Comparison of ENCODE assay signal across 18 cellular contexts in the genomic region with DNA sequence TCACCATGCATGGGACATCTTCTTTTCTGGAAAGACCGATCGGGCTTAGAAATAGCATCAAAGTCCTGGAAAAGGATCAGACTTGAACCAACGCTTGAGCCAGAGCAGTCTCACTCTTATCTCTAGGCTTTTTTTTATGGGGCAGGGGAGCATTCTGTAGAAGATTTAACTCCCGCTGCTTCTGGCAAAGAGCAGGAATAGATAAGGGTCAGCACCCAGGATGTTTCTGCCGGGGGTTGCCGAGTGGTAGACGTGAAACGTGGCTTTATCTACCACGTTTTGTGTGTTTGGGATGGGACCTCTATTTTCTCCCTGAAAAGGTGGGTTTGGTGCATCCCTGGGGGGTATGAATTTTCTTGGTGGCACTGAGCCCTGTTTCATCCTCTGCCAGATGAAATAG.
"Had no signal": no experiment of that assay in that cellular context is flagged by ENCODE, and none has a peak within 500 bp of the region (broad histone marks: within the 10 kb centered on the region; RNA-seq: fewer than 3 reads in every experiment).

No MANE protein-coding gene starts in this region.

- H3K4me3 ChIP-seq: left ventricle myocardium inferior had no signal

- H3K36me3 ChIP-seq: neutrophil had no signal

- DNase-seq: activated CD4-positive, alpha-beta memory T cell treated with anti-CD3 and anti-CD28 coated beads, Interleukin-2, amount 10 ng/mL, durations not matched to agents 7 days and 5 days; activated CD4-positive, alpha-beta T cell treated with anti-CD3 and anti-CD28 coated beads for 48 hours; activated CD4-positive, CD25-positive, alpha-beta regulatory T cell; activated naive CD4-positive, alpha-beta T cell treated with anti-CD3 and anti-CD28 coated beads for 36 hours; activated T-cell treated with anti-CD3 and anti-CD28 coated beads, Interleukin-2, amount 50 U/mL, for 4 hours; aorta; brain microvascular endothelial cell; effector memory CD4-positive, alpha-beta T cell; foreskin keratinocyte; kidney; left ventricle myocardium inferior; mammary epithelial cell; naive thymus-derived CD4-positive, alpha-beta T cell; stimulated activated naive CD4-positive, alpha-beta T cell; T-cell; T-helper 9 cell had no signal

- H3K27me3 ChIP-seq: brain microvascular endothelial cell, foreskin keratinocyte had no signal

- FAIRE-seq: kidney had no signal

- H3K4me1 ChIP-seq: foreskin keratinocyte had no signal

- ATAC-seq: activated T-cell treated with anti-CD3 and anti-CD28 coated beads, Interleukin-2, amount 50 U/mL, for 4 hours; foreskin keratinocyte; naive thymus-derived CD4-positive, alpha-beta T cell; SK-N-SH treated with all-trans-retinoic acid at 6 μM for 48 hours; T-cell had no signal

- H3K9me3 ChIP-seq: left ventricle myocardium inferior, neutrophil had no signal

- H3K27ac ChIP-seq: brain microvascular endothelial cell, foreskin keratinocyte, left ventricle myocardium inferior, neutrophil had no signal
